ENCODE assay signal across 17 cellular contexts in genomic region chr7:96004598-96004997, GRCh38.
DNase-seq lines count a peak whose midpoint lies in the region; ATAC-seq, FAIRE-seq and TF ChIP-seq lines count a peak whose summit lies in the region.
"Had no signal": no experiment of that assay in that cellular context is flagged by ENCODE, and none has a peak within 500 bp of the region (broad histone marks: within the 10 kb centered on the region; RNA-seq: fewer than 3 reads in every experiment).

No MANE protein-coding gene starts in this region.

- peaks cover 14% of the 10 kb centered on the region for H3K4me1 Mint-ChIP-seq in osteocyte (ENCODE audit: unreplicated experiment)
- H3K4me1 Mint-ChIP-seq: activated CD4-positive, alpha-beta T cell treated with anti-CD3 and anti-CD28 coated beads, Interleukin-2, amount 10 ng/mL, durations not matched to agents 7 days and 5 days; CD4-positive, CD25-positive, alpha-beta regulatory T cell; memory B cell had no signal

- H3K27ac Mint-ChIP-seq in osteocyte (ENCODE audit: unreplicated experiment) = no peak overlapping the region
- H3K27ac Mint-ChIP-seq: activated CD4-positive, alpha-beta T cell treated with anti-CD3 and anti-CD28 coated beads, Interleukin-2, amount 10 ng/mL, durations not matched to agents 7 days and 5 days; CD4-positive, CD25-positive, alpha-beta regulatory T cell; memory B cell; natural killer cell treated with Interleukin-12 subunit alpha and Interleukin-12 subunit beta and Interleukin-15 and Interleukin-18, amount 100 ng/mL, for 72 hours had no signal

- no peak overlapping the region for H3K4me3 ChIP-seq in cardiac fibroblast (replicated peaks in 1 of 2; ENCODE audit: low read depth in 2 of 2, low read length in 2 of 2)
- H3K4me3 ChIP-seq: GM12878, testis had no signal

- ATAC-seq in Right ventricle myocardium inferior = no peak
- ATAC-seq: GM12878; natural killer cell treated with Interleukin-12 subunit alpha and Interleukin-12 subunit beta and Interleukin-15 and Interleukin-18, amount 100 ng/mL, for 72 hours had no signal

- H3K27me3 Mint-ChIP-seq in osteocyte (ENCODE audit: unreplicated experiment) = no peaks in the 10 kb centered on the region
- H3K27me3 Mint-ChIP-seq: memory B cell had no signal

- intact Hi-C loops in Right ventricle myocardium inferior (cut with DNase I) = no loop called here

- TF ChIP-seq CTCF in D721Med (IDR thresholded peaks at IDR 0.05; ENCODE audit: insufficient read depth, missing control alignments) = peak; percentile 15
- peak; percentile 14 for TF ChIP-seq CTCF in cardiac fibroblast (IDR thresholded peaks at IDR 0.05; ENCODE audit: low read depth, low read length)
- TF ChIP-seq CTCF in osteocyte (IDR thresholded peaks at IDR 0.05) = peak; percentile 55

- no peak overlapping the region for H3K4me3 Mint-ChIP-seq in osteocyte (ENCODE audit: unreplicated experiment)
- H3K4me3 Mint-ChIP-seq: activated CD4-positive, alpha-beta T cell treated with anti-CD3 and anti-CD28 coated beads, Interleukin-2, amount 10 ng/mL, durations not matched to agents 7 days and 5 days; CD4-positive, CD25-positive, alpha-beta regulatory T cell; memory B cell; natural killer cell treated with Interleukin-12 subunit alpha and Interleukin-12 subunit beta and Interleukin-15 and Interleukin-18, amount 100 ng/mL, for 72 hours had no signal

- DNase-seq in D721Med (ENCODE audit: insufficient read length, low spot score) (no peak), NCI-H1048 (lab: John Stamatoyannopoulos, UW) (peak; percentile 12), cardiac fibroblast (ENCODE audit: low read depth in 2 of 2) (peak in 1 of 2 donors; percentile 17), osteocyte (ENCODE audit: extremely low spot score, unreplicated experiment) (no peak), inferior parietal cortex (ENCODE audit: extremely low spot score) (no peak), HTR-8/SVneo (ENCODE audit: insufficient read length, low spot score) (no peak), Right ventricle myocardium inferior (ENCODE audit: missing footprints) (no peak)
- no peak for DNase-seq in activated effector memory CD4-positive, alpha-beta T cell treated with anti-CD3 and anti-CD28 coated beads, Interleukin-2, amount 50 U/mL, for 16 hours
- DNase-seq: activated CD4-positive, alpha-beta T cell treated with anti-CD3 and anti-CD28 coated beads, Interleukin-2, amount 10 ng/mL, durations not matched to agents 7 days and 5 days; activated T-cell treated with anti-CD3 and anti-CD28 coated beads, Interleukin-2, amount 50 U/mL, for 1 hour; CD4-positive, CD25-positive, alpha-beta regulatory T cell; SHP77 treated with DMSO at 0.1 percent for 48 hours; testis had no signal

- peaks cover 32% of the 10 kb centered on the region for H3K36me3 Mint-ChIP-seq in osteocyte (ENCODE audit: unreplicated experiment)
- H3K36me3 Mint-ChIP-seq: CD4-positive, CD25-positive, alpha-beta regulatory T cell; memory B cell had no signal

- H3K9me3 Mint-ChIP-seq in osteocyte (ENCODE audit: unreplicated experiment) = no peaks in the 10 kb centered on the region
- H3K9me3 Mint-ChIP-seq: activated CD4-positive, alpha-beta T cell treated with anti-CD3 and anti-CD28 coated beads, Interleukin-2, amount 10 ng/mL, durations not matched to agents 7 days and 5 days; memory B cell; natural killer cell treated with Interleukin-12 subunit alpha and Interleukin-12 subunit beta and Interleukin-15 and Interleukin-18, amount 100 ng/mL, for 72 hours had no signal

- FAIRE-seq in D721Med (lab: Jason Lieb, UNC) = no peak
- no peak for FAIRE-seq in HTR-8/SVneo (lab: Jason Lieb, UNC)
- FAIRE-seq: endothelial cell of umbilical vein, GM12878 had no signal
